7 cellular contexts compared by ENCODE assay signal in genomic region chr3:107431048-107431297, GRCh38. TPM values are rescaled to one million over a fixed set of nuclear protein-coding genes. Genes with fewer than 3 reads are reported as not detected.
DNase-seq lines count a peak whose midpoint lies in the region; ATAC-seq and TF ChIP-seq lines count a peak whose summit lies in the region.

No MANE protein-coding gene starts in this region.

- H3K27me3 ChIP-seq in RWPE2 (ENCODE audit: insufficient read depth, poor library complexity, severe bottlenecking) (no peaks in the 10 kb centered on the region), colonic mucosa (no peaks in the 10 kb centered on the region)

- peaks cover 17% of the 10 kb centered on the region for H3K4me1 Mint-ChIP-seq in stimulated activated naive CD8-positive, alpha-beta T cell treated with anti-CD3 and anti-CD28 coated beads, Interleukin-15, amount 100 ng/mL, for 72 hours

- H3K4me3 ChIP-seq in RWPE2 (ENCODE audit: severe bottlenecking) (peak overlapping the region; percentile 51), colonic mucosa (peak overlapping the region; percentile 79)

- intact Hi-C loops in colonic mucosa (cut with DNase I), result loop anchor here (2.0 kb wide), 1 partner anchor 92 kb away; the partner anchor contains the start of gene BBX

- H3K9me3 ChIP-seq in RWPE2 (ENCODE audit: severe bottlenecking), result no peaks in the 10 kb centered on the region
- no peaks in the 10 kb centered on the region for H3K9me3 ChIP-seq in colonic mucosa

- peak overlapping the region; percentile 84 to 89 for H3K4me3 Mint-ChIP-seq in stimulated activated naive CD8-positive, alpha-beta T cell treated with anti-CD3 and anti-CD28 coated beads, Interleukin-15, amount 100 ng/mL, for 72 hours

- H3K36me3 ChIP-seq in RWPE2 (ENCODE audit: low read depth), result no peaks in the 10 kb centered on the region
- H3K36me3 ChIP-seq in colonic mucosa, result no peaks in the 10 kb centered on the region

- TF ChIP-seq CTCF in RWPE2 (IDR thresholded peaks at IDR 0.05; ENCODE audit: poor library complexity, severe bottlenecking), result no peak
- TF ChIP-seq CTCF in colonic mucosa (IDR thresholded peaks at IDR 0.05), result no peak

- H3K27ac Mint-ChIP-seq in stimulated activated naive CD8-positive, alpha-beta T cell treated with anti-CD3 and anti-CD28 coated beads, Interleukin-15, amount 100 ng/mL, for 72 hours, result peak overlapping the region; percentile 42 to 87

- peaks cover 5% of the 10 kb centered on the region for H3K4me1 ChIP-seq in RWPE2 (ENCODE audit: insufficient read depth, poor library complexity, severe bottlenecking)
- no peaks in the 10 kb centered on the region for H3K4me1 ChIP-seq in colonic mucosa

- peak overlapping the region; percentile 67 to 87 for H3K9ac ChIP-seq in colonic mucosa (ENCODE audit: low read depth in 2 of 2, low read length in 2 of 2)

- DNase-seq in RWPE2 (ENCODE audit: low spot score) (no peak), colonic mucosa (no peak), medulla oblongata (ENCODE audit: extremely low spot score) (peak; percentile 64), NCI-H526 (lab: John Stamatoyannopoulos, UW) (no peak)
- peak in 1 of 2 donors; percentile 47 for DNase-seq in stimulated activated naive CD8-positive, alpha-beta T cell treated with anti-CD3 and anti-CD28 coated beads, Interleukin-15, amount 100 ng/mL, for 72 hours

- H3K27me3 Mint-ChIP-seq in stimulated activated naive CD8-positive, alpha-beta T cell treated with anti-CD3 and anti-CD28 coated beads, Interleukin-15, amount 100 ng/mL, for 72 hours, result peaks cover 13% of the 10 kb centered on the region

- no peaks in the 10 kb centered on the region for H3K9me3 Mint-ChIP-seq in stimulated activated naive CD8-positive, alpha-beta T cell treated with anti-CD3 and anti-CD28 coated beads, Interleukin-15, amount 100 ng/mL, for 72 hours

- peak overlapping the region; percentile 58 for H3K27ac ChIP-seq in RWPE2 (ENCODE audit: poor library complexity, severe bottlenecking)
- peak overlapping the region; percentile 95 for H3K27ac ChIP-seq in colonic mucosa

- ATAC-seq in GM18861 (IDR thresholded peaks at IDR 0.05; ENCODE audit: unreplicated experiment), result peak; percentile 12
- ATAC-seq in HG02763 (IDR thresholded peaks at IDR 0.05; ENCODE audit: unreplicated experiment), result peak; percentile 9
- no peak; the same call in 1 of the 3 replicates for ATAC-seq in RWPE2 (ENCODE audit: low read depth)
- ATAC-seq in stimulated activated naive CD8-positive, alpha-beta T cell treated with anti-CD3 and anti-CD28 coated beads, Interleukin-15, amount 100 ng/mL, for 72 hours, result peak; percentile 53

RNA-seq across cellular contexts. Expression of gene CCDC54, which starts 53.7 kb away (rescaled TPM):
- not detected for total RNA-seq in colonic mucosa
